In the genomic region with DNA sequence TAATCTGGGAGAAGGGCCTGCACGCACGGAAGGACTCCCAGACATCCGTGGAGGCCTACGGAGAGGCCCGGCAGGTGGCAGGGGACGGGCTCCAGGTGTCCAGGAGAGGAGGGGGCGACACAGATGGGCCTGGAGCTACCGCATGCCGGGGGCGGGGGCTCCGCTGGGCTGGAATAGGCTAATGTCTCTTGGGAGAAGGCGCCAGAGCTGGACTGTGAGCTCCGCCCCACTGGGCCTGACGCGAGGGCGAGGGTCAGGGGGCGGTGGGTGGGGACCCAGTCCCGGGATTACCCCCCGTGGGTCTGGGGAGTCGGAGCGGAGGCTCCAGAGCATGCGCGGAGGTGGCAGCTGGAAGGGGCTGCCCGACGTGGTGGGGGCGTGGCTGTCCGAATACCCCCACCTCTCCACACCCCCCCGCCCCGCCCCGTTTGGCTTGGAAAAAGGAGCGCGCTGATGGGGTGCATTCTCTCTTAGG, we compare ENCODE assay signal across 8 cellular contexts. TPM values are rescaled to one million over a fixed set of nuclear protein-coding genes. Genes with fewer than 3 reads are reported as not detected.
DNase-seq lines count a peak whose midpoint lies in the region; ATAC-seq and TF ChIP-seq lines count a peak whose summit lies in the region.

No MANE protein-coding gene starts in this region.

- ATAC-seq in GM19023 (IDR thresholded peaks at IDR 0.05; ENCODE audit: unreplicated experiment) (peak; percentile 21), HG03175 (IDR thresholded peaks at IDR 0.05; ENCODE audit: unreplicated experiment) (no peak)

- DNase-seq in 8988T (peak; percentile 55), M059J (ENCODE audit: low read depth) (peak; percentile 15), caudate nucleus (lab: John Stamatoyannopoulos, UW) (peak in 32 of 61 donors; percentile 9 to 68 (median 30)), kidney tubule cell (ENCODE audit: low spot score) (peak; percentile 23)
- peak; percentile 38 for DNase-seq in stimulated activated CD4-positive, alpha-beta T cell treated with anti-CD3 and anti-CD28 coated beads, Interleukin-2, amount 100 ng/mL, for 4 hours (ENCODE audit: low read depth)

- H3K27ac ChIP-seq in VCaP (peak overlapping the region; percentile 91), caudate nucleus (ENCODE audit: low read depth, low read length) (peak overlapping the region; percentile 80)

- no peak for TF ChIP-seq CTCF in VCaP (conservative IDR thresholded peaks at IDR 0.05)

RNA-seq across cellular contexts. Expression of gene AGO1, which starts 0.7 kb away (rescaled TPM):
- 7.1 and 12.0 TPM in 2 replicates for total RNA-seq in M059J (2014; rRNA removed; shearing (Covaris generic))

RNA-seq across cellular contexts. Expression of gene AGO3, which starts 47.2 kb away (rescaled TPM):
- 8.1 and 19.3 TPM in 2 replicates for total RNA-seq in M059J (2014; rRNA removed; shearing (Covaris generic))
